ENCODE assay signal across 23 cellular contexts in genomic region chr9:135610290-135611141, GRCh38. TPM values are rescaled to one million over a fixed set of nuclear protein-coding genes. Genes with fewer than 3 reads are reported as not detected.
DNase-seq lines count a peak whose midpoint lies in the region; TF ChIP-seq lines count a peak whose summit lies in the region.
"Had no signal": no experiment of that assay in that cellular context is flagged by ENCODE, and none has a peak within 500 bp of the region (broad histone marks: within the 10 kb centered on the region; RNA-seq: fewer than 3 reads in every experiment).

No MANE protein-coding gene starts in this region.

- peak overlapping the region; percentile 55 for H3K27ac Mint-ChIP-seq in glutamatergic neuron (ENCODE audit: unreplicated experiment)
- H3K27ac Mint-ChIP-seq: CD4-positive, alpha-beta T cell; GM23338 had no signal

- DNase-seq in activated effector memory CD4-positive, alpha-beta T cell treated with anti-CD3 and anti-CD28 coated beads, Interleukin-2, amount 50 U/mL, for 16 hours = peak; percentile 33
- no peak for DNase-seq in activated effector memory CD4-positive, alpha-beta T cell treated with Interleukin-2 at 50 U/mL for 16 hours
- DNase-seq in GM13976 (ENCODE audit: low spot score) = peak; percentile 26
- DNase-seq in glutamatergic neuron = no peak
- peak; percentile 18 for DNase-seq in sigmoid colon
- no peak for DNase-seq in ovary
- no peak for DNase-seq in HT-29 (ENCODE audit: low spot score)
- DNase-seq: Caco-2; CD4-positive, alpha-beta T cell; DMS153; GF-D8; HCEC 1CT; MM.1S; NCI-H1092; NCI-H1436 treated with DMSO at 0.1 percent for 48 hours; NCI-H2029; NCI-H345; NCI-H524 treated with DMSO at 0.1 percent for 48 hours had no signal

- TF ChIP-seq POLR2A in sigmoid colon (IDR thresholded peaks at IDR 0.05) = no peak
- TF ChIP-seq POLR2A in ovary (IDR thresholded peaks at IDR 0.05) = no peak

- H3K36me3 ChIP-seq in sigmoid colon (no peaks in the 10 kb centered on the region), ovary (no peaks in the 10 kb centered on the region)

- H3K27me3 ChIP-seq in sigmoid colon (peaks cover 0 to 35% (median 4%) of the 10 kb centered on the region in 3 donors), ovary (no peaks in the 10 kb centered on the region)

- H3K4me3 Mint-ChIP-seq in glutamatergic neuron (ENCODE audit: unreplicated experiment) = no peak overlapping the region
- H3K4me3 Mint-ChIP-seq: CD4-positive, alpha-beta T cell; GM23338 had no signal

- no peak overlapping the region for H3K27ac ChIP-seq in sigmoid colon
- H3K27ac ChIP-seq in ovary = no peak overlapping the region
- H3K27ac ChIP-seq: A549 had no signal

- WGBS in sigmoid colon, 2 donors = 73 to 80% methylated on average over 13 of the region's 13 CpGs
- WGBS in ovary, 3 donors = 76 to 82% (median 81%) methylated on average over 13 of the region's 13 CpGs

- no peaks in the 10 kb centered on the region for H3K4me1 ChIP-seq in sigmoid colon
- no peaks in the 10 kb centered on the region for H3K4me1 ChIP-seq in ovary (ENCODE audit: insufficient read depth)
- H3K4me1 ChIP-seq: A549, Caco-2 had no signal

- in situ Hi-C loops in GM13976 (cut with MboI; ENCODE audit: low sequenced_read_pairs, unreplicated experiment) = no loop called here

- peaks cover 14% of the 10 kb centered on the region for H3K36me3 Mint-ChIP-seq in glutamatergic neuron (ENCODE audit: unreplicated experiment)

- peaks cover 8% of the 10 kb centered on the region for H3K27me3 Mint-ChIP-seq in glutamatergic neuron (ENCODE audit: unreplicated experiment)

- H3K9me3 ChIP-seq in sigmoid colon = no peaks in the 10 kb centered on the region
- no peaks in the 10 kb centered on the region for H3K9me3 ChIP-seq in ovary
- H3K9me3 ChIP-seq: A549, Caco-2 had no signal

- TF ChIP-seq CTCF in GM13976 (IDR thresholded peaks at IDR 0.05; ENCODE audit: borderline replicate concordance, control extremely low read depth, extremely low read depth, insufficient read depth, missing control alignments) (no peak), glutamatergic neuron (IDR thresholded peaks at IDR 0.05; ENCODE audit: partially characterized antibody, unreplicated experiment) (no peak), sigmoid colon (IDR thresholded peaks at IDR 0.05) (no peak), ovary (IDR thresholded peaks at IDR 0.05) (no peak)

- TF ChIP-seq EP300 in sigmoid colon (IDR thresholded peaks at IDR 0.05) (no peak), ovary (IDR thresholded peaks at IDR 0.05) (no peak)

- H3K4me1 Mint-ChIP-seq in glutamatergic neuron (ENCODE audit: low read depth, unreplicated experiment) = peaks cover 2% of the 10 kb centered on the region
- H3K4me1 Mint-ChIP-seq: GM23338 had no signal

- intact Hi-C loops in sigmoid colon (cut with DNase I) (no loop called here), ovary (cut with DNase I) (no loop called here)

- H3K4me3 ChIP-seq in sigmoid colon (no peak overlapping the region), ovary (no peak overlapping the region)
- H3K4me3 ChIP-seq: A549, GM23338 had no signal

- H3K9me3 Mint-ChIP-seq in glutamatergic neuron (ENCODE audit: unreplicated experiment) = peaks cover 10% of the 10 kb centered on the region
- H3K9me3 Mint-ChIP-seq: CD4-positive, alpha-beta T cell had no signal

RNA-seq across cellular contexts. Expression of gene GLT6D1, which starts 28.8 kb away (rescaled TPM):
- total RNA-seq in glutamatergic neuron (ENCODE audit: unreplicated experiment) (not detected), sigmoid colon (not detected), ovary (not detected)
- polyA plus RNA-seq in sigmoid colon (not detected), ovary (not detected)
- not detected in 2 replicates for total RNA-seq in HT-29 (2014; rRNA removed; shearing (Covaris generic))
- total RNA-seq: Caco-2; CD4-positive, alpha-beta T cell; GM23338; LHCN-M2; RPMI7951 had no signal
- polyA plus RNA-seq: A549, BJ, GM23338 had no signal

RNA-seq across cellular contexts. Expression of gene PAEP, which starts 49.0 kb away (rescaled TPM):
- total RNA-seq in glutamatergic neuron (ENCODE audit: unreplicated experiment) = not detected
- not detected for total RNA-seq in sigmoid colon
- polyA plus RNA-seq in sigmoid colon = not detected
- total RNA-seq in ovary = 1 to 10 TPM in 4 of 7 donors, under 1 TPM in 1, not detected in 2; 0.71 to 8.8 (median 1.4) TPM
- polyA plus RNA-seq in ovary = under 1 TPM; 0.41 to 0.57 TPM
- total RNA-seq in HT-29 (2014; rRNA removed; shearing (Covaris generic)) = not detected in 2 replicates
- total RNA-seq: Caco-2; CD4-positive, alpha-beta T cell; GM23338; LHCN-M2; RPMI7951 had no signal
- polyA plus RNA-seq: A549, BJ, GM23338 had no signal

RNA-seq across cellular contexts. Expression of gene LCN9, which starts 52.6 kb away (rescaled TPM):
- not detected for total RNA-seq in glutamatergic neuron (ENCODE audit: unreplicated experiment)
- not detected for total RNA-seq in sigmoid colon
- not detected for polyA plus RNA-seq in sigmoid colon
- total RNA-seq in ovary = not detected
- polyA plus RNA-seq in ovary = not detected
- total RNA-seq in HT-29 (2014; rRNA removed; shearing (Covaris generic)) = not detected in 2 replicates
- total RNA-seq: Caco-2; CD4-positive, alpha-beta T cell; GM23338; LHCN-M2; RPMI7951 had no signal
- polyA plus RNA-seq: A549, BJ, GM23338 had no signal

Comparison
In these comparisons a context has a peak if more than half of its experiments do, and no peak if none do; other contexts are left out.
1. DNase-seq: peak in activated effector memory CD4-positive, alpha-beta T cell treated with anti-CD3 and anti-CD28 coated beads, Interleukin-2, amount 50 U/mL, for 16 hours (single experiment), GM13976 (single experiment) and sigmoid colon (single experiment); none in activated effector memory CD4-positive, alpha-beta T cell treated with Interleukin-2 at 50 U/mL for 16 hours (single experiment), glutamatergic neuron (single experiment), ovary (0 of 5) and HT-29 (single experiment).